In the genomic region with DNA sequence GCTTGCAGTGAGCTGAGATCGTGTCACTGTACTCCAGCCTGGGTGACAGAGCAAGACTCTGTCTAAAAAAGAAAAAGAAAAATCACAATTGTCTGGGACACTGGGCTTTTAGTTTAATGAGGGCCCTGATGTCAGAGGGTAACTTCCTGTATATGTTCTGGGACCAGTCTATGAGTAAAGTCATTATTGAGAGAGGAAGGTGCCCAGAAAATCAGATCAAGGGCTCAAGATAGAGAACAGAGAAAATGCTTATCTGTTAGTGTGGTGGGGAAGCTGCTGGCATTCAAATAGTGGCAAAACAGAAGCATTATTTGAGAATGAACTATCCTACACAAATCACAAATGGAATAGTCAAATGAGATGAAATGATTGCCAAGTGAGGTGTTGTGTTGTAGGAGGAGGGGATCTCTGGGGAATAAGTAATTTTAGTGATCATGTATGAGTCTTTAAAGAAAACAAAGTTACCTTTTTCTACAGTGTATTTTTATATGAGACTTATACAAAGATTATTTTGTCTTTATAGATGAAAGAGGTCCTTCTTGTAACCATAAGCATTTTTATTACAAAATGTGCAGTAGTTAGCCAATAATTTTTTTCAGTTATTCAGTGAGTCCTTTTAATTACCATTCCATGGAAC, we compare ENCODE assay signal across 1 cellular context.
TF ChIP-seq lines count a peak whose summit lies in the region.

No MANE protein-coding gene starts in this region.

TF ChIP-seq in endothelial cell of umbilical vein, 7 proteins besides CTCF, POLR2A, EP300 and RAD21 (continued from another document):
- no peak for TF ChIP-seq FOS (IDR thresholded peaks at IDR 0.05; ENCODE audit: borderline replicate concordance, insufficient read depth, low read length)
- TF ChIP-seq POLR2AphosphoS5 (IDR thresholded peaks at IDR 0.05; ENCODE audit: insufficient read depth, low read depth, low read length), result no peak
- TF ChIP-seq GATA2 (IDR thresholded peaks at IDR 0.05; ENCODE audit: insufficient read depth, insufficient read length, low read depth, low read length), result no peak
